ENCODE assay signal across 11 cellular contexts in genomic region chr16:50185005-50185505, GRCh38. TPM values are rescaled to one million over a fixed set of nuclear protein-coding genes. Genes with fewer than 3 reads are reported as not detected.
A peak's percentile ranks its signal among the peaks of the same experiment; 100 is the strongest.
DNase-seq lines count a peak whose midpoint lies in the region; ATAC-seq, FAIRE-seq and TF ChIP-seq lines count a peak whose summit lies in the region.
"Had no signal": no experiment of that assay in that cellular context is flagged by ENCODE, and none has a peak within 500 bp of the region (broad histone marks: within the 10 kb centered on the region; RNA-seq: fewer than 3 reads in every experiment).

No MANE protein-coding gene starts in this region.

- TF ChIP-seq POLR2A in endothelial cell of umbilical vein (IDR thresholded peaks at IDR 0.05; ENCODE audit: low read depth, low read length): no peak

- DNase-seq in ACHN (peak; percentile 98), HFFc6 (peak; percentile 77), endothelial cell of umbilical vein (ENCODE audit: low read depth, low spot score) (peak; percentile 60), inferior parietal cortex (ENCODE audit: extremely low spot score) (no peak), DMS 273 treated with DMSO at 0.1 percent for 48 hours (lab: John Stamatoyannopoulos, UW) (no peak)
- DNase-seq: activated CD4-positive, CD25-positive, alpha-beta regulatory T cell treated with anti-CD3 and anti-CD28 coated beads, Interleukin-2, amount 50 U/mL, for 72 hours; NCI-H774 had no signal

- ATAC-seq in GM18873 (IDR thresholded peaks at IDR 0.05; ENCODE audit: low FRiP score, unreplicated experiment) (no peak), GM21447 (IDR thresholded peaks at IDR 0.05; ENCODE audit: unreplicated experiment) (no peak)

- dilution Hi-C loops in endothelial cell of umbilical vein (cut with MboI; ENCODE audit: extremely low pct_ligation_motif_present, low sequenced_read_pairs): no loop called here

- peak overlapping the region; percentile 65 for H3K4me3 Mint-ChIP-seq in HFFc6
- H3K4me3 Mint-ChIP-seq: dendritic cell treated with granulocyte-macrophage colony-stimulating factor and Interleukin-4, amounts not matched to agents 40 ng/mL and 50 ng/mL, for 4 days had no signal

- H3K27me3 ChIP-seq in endothelial cell of umbilical vein (ENCODE audit: control insufficient read depth in 2 of 2, insufficient read depth in 2 of 2, low read length in 2 of 2): no peaks in the 10 kb centered on the region
- no peaks in the 10 kb centered on the region for H3K27me3 ChIP-seq in muscle layer of duodenum (ENCODE audit: low read depth, low read length)

- H3K9ac ChIP-seq in endothelial cell of umbilical vein (replicated peaks; ENCODE audit: extremely low read depth, insufficient read depth, low read length): no peak overlapping the region

- H3K4me3 ChIP-seq in endothelial cell of umbilical vein (replicated peaks in 1 of 3; ENCODE audit: insufficient read depth in 1 of 3, low read depth in 1 of 3, low read length in 3 of 3) (no peak overlapping the region), muscle layer of duodenum (ENCODE audit: low read depth in 1 of 2, low read length in 2 of 2) (no peak overlapping the region)

- TF ChIP-seq CTCF in HFFc6 (IDR thresholded peaks at IDR 0.05) (no peak), endothelial cell of umbilical vein (IDR thresholded peaks at IDR 0.05; ENCODE audit: extremely low read depth in 1 of 2, insufficient read depth in 1 of 2, low read depth in 1 of 2, low read length in 2 of 2) (no peak)

- H3K4me2 ChIP-seq in endothelial cell of umbilical vein (ENCODE audit: insufficient read depth, low read length): peak overlapping the region; percentile 8

- FAIRE-seq in endothelial cell of umbilical vein (lab: Jason Lieb, UNC): peak; percentile 26

- H3K36me3 ChIP-seq in endothelial cell of umbilical vein (ENCODE audit: control insufficient read depth in 2 of 2, extremely low read depth in 1 of 2, insufficient read depth in 2 of 2, low read length in 2 of 2) (no peaks in the 10 kb centered on the region), muscle layer of duodenum (ENCODE audit: control insufficient read depth in 1 of 2, insufficient read depth in 2 of 2, low read length in 2 of 2) (no peaks in the 10 kb centered on the region)

- POLR2A ChIA-PET in endothelial cell of umbilical vein (lab: Charles Lee): interaction anchor here (0.6 kb wide), 1 partner anchor 21 kb away, joined by 7 read pairs; no protein-coding TSS in a partner anchor

- H4K20me1 ChIP-seq in endothelial cell of umbilical vein (replicated peaks; ENCODE audit: control insufficient read depth, extremely low read depth, insufficient read depth, low read length): no peaks in the 10 kb centered on the region

- no peak overlapping the region for H2AFZ ChIP-seq in endothelial cell of umbilical vein (ENCODE audit: low read depth, low read length)

- peaks cover 3% of the 10 kb centered on the region for H3K27me3 Mint-ChIP-seq in HFFc6 (ENCODE audit: insufficient read depth)
- H3K27me3 Mint-ChIP-seq: dendritic cell treated with granulocyte-macrophage colony-stimulating factor and Interleukin-4, amounts not matched to agents 40 ng/mL and 50 ng/mL, for 4 days had no signal

- CTCF ChIA-PET in endothelial cell of umbilical vein (lab: Charles Lee): interaction anchor here (0.6 to 2.8 kb wide), 9 partner anchors 10 to 160 kb away, joined by 3 to 32 read pairs (median 4); partner anchors contain the start of gene CNEP1R1

- H3K9me3 ChIP-seq in endothelial cell of umbilical vein (replicated peaks; ENCODE audit: control insufficient read depth, insufficient read depth, low read length) (no peaks in the 10 kb centered on the region), muscle layer of duodenum (ENCODE audit: control insufficient read depth in 1 of 2, low read length in 2 of 2) (no peaks in the 10 kb centered on the region)

- H3K27ac ChIP-seq in endothelial cell of umbilical vein (ENCODE audit: insufficient read depth, low read depth, low read length): no peak overlapping the region
- H3K27ac ChIP-seq in muscle layer of duodenum (ENCODE audit: low read length): peak overlapping the region; percentile 37

- in situ Hi-C loops in ACHN (cut with HindIII; ENCODE audit: low pct_ligation_motif_present, low pct_unique_long_range_greater_than_20kb, low sequenced_read_pairs): no loop called here

- no peaks in the 10 kb centered on the region for H3K9me3 Mint-ChIP-seq in HFFc6
- H3K9me3 Mint-ChIP-seq: dendritic cell treated with granulocyte-macrophage colony-stimulating factor and Interleukin-4, amounts not matched to agents 40 ng/mL and 50 ng/mL, for 4 days had no signal

- H3K4me1 ChIP-seq in endothelial cell of umbilical vein (ENCODE audit: control insufficient read depth, extremely low read depth, insufficient read depth, low read length): peaks cover 16% of the 10 kb centered on the region
- peaks cover 0 to 20% of the 10 kb centered on the region in 2 donors for H3K4me1 ChIP-seq in muscle layer of duodenum (ENCODE audit: control insufficient read depth in 1 of 2, insufficient read depth in 2 of 2, low read length in 2 of 2)

- H3K36me3 Mint-ChIP-seq in HFFc6 (ENCODE audit: low read depth): peaks cover 6% of the 10 kb centered on the region

- intact Hi-C loops in endothelial cell of umbilical vein (cut with micrococcal nuclease): no loop called here

- H3K4me1 Mint-ChIP-seq in HFFc6 (ENCODE audit: low read depth): peaks cover 73% of the 10 kb centered on the region

- peak overlapping the region; percentile 75 for H3K27ac Mint-ChIP-seq in HFFc6
- H3K27ac Mint-ChIP-seq: dendritic cell treated with granulocyte-macrophage colony-stimulating factor and Interleukin-4, amounts not matched to agents 40 ng/mL and 50 ng/mL, for 4 days had no signal

- H3K9me1 ChIP-seq in endothelial cell of umbilical vein (replicated peaks; ENCODE audit: control insufficient read depth, extremely low read depth, insufficient read depth, low read length): no peaks in the 10 kb centered on the region

- peaks cover 50% of the 10 kb centered on the region for H3K79me2 ChIP-seq in endothelial cell of umbilical vein (ENCODE audit: control insufficient read depth, insufficient read depth, low read length)

- no TSS peak for BruUV-seq in endothelial cell of umbilical vein (replicated peaks; lab: Mats Ljungman, UMichigan)

TF ChIP-seq in endothelial cell of umbilical vein, 7 proteins besides CTCF, POLR2A, EP300 and RAD21:
- TF ChIP-seq GATA2 (IDR thresholded peaks at IDR 0.05; ENCODE audit: insufficient read depth, insufficient read length, low read depth, low read length) (no peak), MAX (IDR thresholded peaks at IDR 0.05; ENCODE audit: insufficient read depth, insufficient read length) (no peak), POLR2AphosphoS5 (IDR thresholded peaks at IDR 0.05; ENCODE audit: insufficient read depth, low read depth, low read length) (no peak), MYC (IDR thresholded peaks at IDR 0.05; ENCODE audit: low read depth, low read length) (no peak), FOS (IDR thresholded peaks at IDR 0.05; ENCODE audit: borderline replicate concordance, insufficient read depth, low read length) (no peak), EZH2 (IDR thresholded peaks at IDR 0.05; ENCODE audit: borderline replicate concordance, low read depth, low read length, severe bottlenecking) (no peak), JUN (IDR thresholded peaks at IDR 0.05; ENCODE audit: borderline replicate concordance, insufficient read depth, insufficient read length, low read depth) (no peak)
TF ChIP-seq in endothelial cell of umbilical vein: peak in this region for 0.

RNA-seq across cellular contexts. Expression of gene TENT4B, which starts 31.9 kb away (rescaled TPM):
- total RNA-seq in HFFc6 (2021; fragmentation: NEBNext Ultra II Directional; extraction: Animal tissue kit (Norgen Biotek cat#: 25700)): 10 to 100 TPM; 19.4 to 23.0 (median 21.6) TPM
- 13.1 TPM in 2 replicates for total RNA-seq in endothelial cell of umbilical vein
- polyA plus RNA-seq in endothelial cell of umbilical vein: 3.5 and 4.2 TPM in 2 replicates
- 4.8 and 5.4 TPM in 2 replicates for polyA plus RNA-seq in endothelial cell of umbilical vein (2011; cell fraction: cytosol; rRNA removed)
- 8.8 and 12.1 TPM in 2 replicates for polyA plus RNA-seq in endothelial cell of umbilical vein (2011; cell fraction: nucleus; rRNA removed)
- polyA plus RNA-seq in endothelial cell of umbilical vein (2012): 7.6 and 7.7 TPM in 2 replicates
- 7.2 and 8.6 TPM in 2 replicates for polyA minus RNA-seq in endothelial cell of umbilical vein
- polyA minus RNA-seq in endothelial cell of umbilical vein (2011; cell fraction: cytosol; rRNA and poly(A)+ RNA removed): 10.3 TPM
- 8.8 and 9.2 TPM in 2 replicates for polyA minus RNA-seq in endothelial cell of umbilical vein (2011; cell fraction: nucleus; rRNA and poly(A)+ RNA removed)

Comparison
In these comparisons a context has a peak if more than half of its experiments do, and no peak if none do; other contexts are left out.
1. DNase-seq: peak in ACHN (single experiment), HFFc6 (single experiment) and endothelial cell of umbilical vein (single experiment); none in inferior parietal cortex (single experiment) and DMS 273 treated with DMSO at 0.1 percent for 48 hours (single experiment).